Comparison of ENCODE assay signal across 2 cellular contexts in the genomic region with DNA sequence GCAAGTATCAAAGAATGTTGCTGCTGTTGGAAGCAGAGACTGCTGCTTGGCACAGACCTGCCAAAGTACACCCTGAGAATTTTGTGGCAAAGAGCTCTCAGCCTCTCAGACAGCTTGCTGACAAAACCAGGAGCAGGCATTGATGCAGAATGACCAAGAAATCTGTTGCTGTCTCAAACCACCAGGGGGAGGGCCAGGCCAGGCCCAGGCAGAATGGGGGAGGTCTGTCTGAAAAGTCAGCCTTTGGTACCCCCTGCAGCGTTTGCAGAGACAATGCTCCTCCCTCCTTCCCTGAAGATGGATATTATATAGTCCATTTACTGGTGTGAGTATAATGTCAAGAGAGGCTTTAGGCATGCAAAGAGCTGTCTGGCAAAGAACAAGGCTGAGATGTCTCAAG.
TF ChIP-seq lines count a peak whose summit lies in the region.

No MANE protein-coding gene starts in this region.

TF ChIP-seq in Ishikawa, 13 proteins besides CTCF, POLR2A, EP300 and RAD21 (continued from another document):
- TF ChIP-seq, protein P1, sequence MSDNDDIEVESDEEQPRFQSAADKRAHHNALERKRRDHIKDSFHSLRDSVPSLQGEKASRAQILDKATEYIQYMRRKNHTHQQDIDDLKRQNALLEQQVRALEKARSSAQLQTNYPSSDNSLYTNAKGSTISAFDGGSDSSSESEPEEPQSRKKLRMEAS (IDR thresholded peaks at IDR 0.05) = no peak
- no peak for TF ChIP-seq ZBTB7A (IDR thresholded peaks at IDR 0.05; ENCODE audit: low read depth)
- TF ChIP-seq CEBPB (IDR thresholded peaks at IDR 0.05) = no peak
- TF ChIP-seq CREB1 (IDR thresholded peaks at IDR 0.05; ENCODE audit: low read depth) = no peak
- no peak for TF ChIP-seq REST (IDR thresholded peaks at IDR 0.05; ENCODE audit: low read depth)
- TF ChIP-seq EGR1 (IDR thresholded peaks at IDR 0.05) = no peak
- TF ChIP-seq NFIC (IDR thresholded peaks at IDR 0.05) = no peak
- TF ChIP-seq TAF1 (IDR thresholded peaks at IDR 0.05; ENCODE audit: low read depth) = no peak
- TF ChIP-seq YY1 (IDR thresholded peaks at IDR 0.05; ENCODE audit: low read depth) = no peak
- TF ChIP-seq FOXM1 (IDR thresholded peaks at IDR 0.05; ENCODE audit: borderline replicate concordance, low read depth) = no peak
- TF ChIP-seq TEAD4 (IDR thresholded peaks at IDR 0.05) = no peak

TF ChIP-seq in K562, 482 proteins besides CTCF, POLR2A, EP300 and RAD21 (continued from another document):
- TF ChIP-seq THAP12 (CRISPR knock-in tag; IDR thresholded peaks at IDR 0.05) = no peak
- TF ChIP-seq MXI1 (IDR thresholded peaks at IDR 0.05; ENCODE audit: low read depth, low read length) = no peak
- peak; percentile 18; the same call in 1 of the 2 replicates for TF ChIP-seq SMC3 (conservative IDR thresholded peaks at IDR 0.05; ENCODE audit: insufficient read depth, low read depth, low read length)
- TF ChIP-seq ZFP1 (CRISPR knock-in tag; IDR thresholded peaks at IDR 0.05) = no peak
- TF ChIP-seq MYNN (IDR thresholded peaks at IDR 0.05) = no peak
- TF ChIP-seq MYNN (CRISPR knock-in tag; IDR thresholded peaks at IDR 0.05) = no peak
- TF ChIP-seq BDP1 (IDR thresholded peaks at IDR 0.05; ENCODE audit: insufficient read depth, insufficient read length) = no peak
- TF ChIP-seq ZNF282 (CRISPR knock-in tag; IDR thresholded peaks at IDR 0.05) = no peak
- TF ChIP-seq GTF2E2 (tag; IDR thresholded peaks at IDR 0.05) = no peak
- no peak for TF ChIP-seq FIP1L1 (IDR thresholded peaks at IDR 0.05; ENCODE audit: low read depth, low read length, poor library complexity, severe bottlenecking)
- no peak for TF ChIP-seq ELK1 (CRISPR knock-in tag; IDR thresholded peaks at IDR 0.05)
- TF ChIP-seq EHMT2 (IDR thresholded peaks at IDR 0.05) = no peak
- peak; percentile 53 for TF ChIP-seq CTCFL (IDR thresholded peaks at IDR 0.05; ENCODE audit: borderline replicate concordance, insufficient read depth, low read depth, low read length, poor library complexity, severe bottlenecking)
- TF ChIP-seq NFXL1 (CRISPR knock-in tag; IDR thresholded peaks at IDR 0.05) = no peak
